ENCODE assay signal across 8 cellular contexts in the genomic region with DNA sequence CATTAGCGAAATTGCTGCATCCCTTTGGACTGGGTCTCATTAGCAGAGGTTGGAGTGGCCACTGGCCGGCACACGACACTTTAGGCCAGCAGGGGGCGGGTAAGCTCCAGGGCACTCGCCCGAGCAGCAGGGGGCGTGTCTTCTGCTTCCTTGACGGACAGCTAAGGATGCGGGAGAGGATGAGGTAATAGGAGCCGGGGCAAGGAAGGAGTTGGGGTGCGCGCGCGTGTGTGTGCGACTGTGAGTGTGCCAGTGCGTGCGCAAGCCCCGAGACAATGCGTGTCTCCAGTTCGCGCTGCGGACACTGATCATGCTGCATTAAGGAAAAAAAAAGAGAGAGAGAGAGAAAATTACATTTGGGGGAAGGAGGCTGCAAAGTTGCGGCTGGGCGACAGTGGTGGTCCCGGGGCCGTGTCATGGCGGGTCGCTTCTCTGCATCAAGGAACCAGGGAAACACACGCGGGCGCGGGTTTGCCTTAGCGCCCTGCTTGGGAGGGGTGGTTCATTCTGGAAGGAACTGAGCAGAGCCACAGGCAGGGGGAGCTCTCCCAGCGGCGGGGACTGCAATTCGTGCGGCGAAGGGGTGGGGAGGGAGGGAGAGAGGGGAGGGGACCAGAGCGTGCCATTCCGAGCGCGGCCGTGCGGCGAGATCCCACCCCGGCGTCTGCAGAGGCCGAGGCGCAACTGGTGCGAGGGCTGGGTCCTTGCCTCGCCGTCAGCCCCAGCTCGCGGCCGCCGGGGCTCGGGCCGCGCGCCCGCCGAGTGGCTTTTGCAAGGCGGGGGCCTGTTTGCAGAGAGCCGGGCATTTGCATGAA.
DNase-seq lines count a peak whose midpoint lies in the region; ATAC-seq, FAIRE-seq and TF ChIP-seq lines count a peak whose summit lies in the region.

Gene DTX4 (plus strand): TSS at position 625 of the 815 bp plus-strand sequence. CDS start 464 bp downstream, outside the sequence.

- H4K20me1 ChIP-seq in OCI-LY3 (ENCODE audit: insufficient read depth, low read length): 0 out of 2 replicates have a peak, but pooled peaks cover 4% of the 10 kb centered on the region

- peak; percentile 43 for DNase-seq in D721Med (ENCODE audit: insufficient read length, low spot score)
- peak; percentile 92 for DNase-seq in HTR-8/SVneo (ENCODE audit: insufficient read length, low spot score)
- peak; percentile 85 for DNase-seq in activated T-cell treated with anti-CD3 and anti-CD28 coated beads for 48 hours (ENCODE audit: low read depth)
- DNase-seq in erythroblast (lab: John Stamatoyannopoulos, UW): peak; percentile 89 to 93
- peak; percentile 94 for DNase-seq in stimulated activated CD8-positive, alpha-beta memory T cell treated with anti-CD3 and anti-CD28 coated beads, Interleukin-4, amount 100 ng/mL, for 48 hours

- H3K27ac ChIP-seq in OCI-LY3 (ENCODE audit: low read length): peak within 1 kb of the TSS; percentile 26; the same call in 1 of the 2 replicates

- FAIRE-seq in D721Med (lab: Jason Lieb, UNC) (no peak), HTR-8/SVneo (lab: Jason Lieb, UNC) (peak; percentile 99)

- TF ChIP-seq POLR2A in erythroblast (IDR thresholded peaks at IDR 0.05; ENCODE audit: low read length): no peak

- H3K9ac ChIP-seq in OCI-LY3 (ENCODE audit: low read length): peak within 1 kb of the TSS; percentile 71
- H3K9ac ChIP-seq in mucosa of stomach (ENCODE audit: low read length): peak within 1 kb of the TSS; percentile 70

- TF ChIP-seq CTCF in D721Med (IDR thresholded peaks at IDR 0.05; ENCODE audit: insufficient read depth, missing control alignments) (peak; percentile 96), OCI-LY3 (IDR thresholded peaks at IDR 0.05; ENCODE audit: low read depth, low read length) (peak; percentile 80)

- H3K4me3 ChIP-seq in OCI-LY3 (ENCODE audit: low read length) (peak within 1 kb of the TSS; percentile 91), mucosa of stomach (ENCODE audit: low read length) (peak within 1 kb of the TSS; percentile 71)

- H3K4me1 ChIP-seq in OCI-LY3 (ENCODE audit: low read length) (peaks cover 22% of the 10 kb centered on the region), mucosa of stomach (ENCODE audit: control insufficient read depth, insufficient read depth, low read length) (peaks cover 25% of the 10 kb centered on the region)

- no peaks in the 10 kb centered on the region; the same call in 1 of the 2 replicates for H3K79me2 ChIP-seq in OCI-LY3 (ENCODE audit: low read length)

- H3K4me2 ChIP-seq in OCI-LY3 (ENCODE audit: low read length): peak within 1 kb of the TSS; percentile 98

- H2AFZ ChIP-seq in OCI-LY3 (ENCODE audit: low read depth, low read length): peak within 1 kb of the TSS; percentile 80

- ATAC-seq in GM21381 (IDR thresholded peaks at IDR 0.05; ENCODE audit: unreplicated experiment): peak; percentile 68

- peaks cover under 1% of the 10 kb centered on the region for H3K36me3 ChIP-seq in OCI-LY3 (replicated peaks; ENCODE audit: low read depth, low read length)
- H3K36me3 ChIP-seq in mucosa of stomach (ENCODE audit: control insufficient read depth, insufficient read depth, low read length): no peaks in the 10 kb centered on the region

- peaks cover 13% of the 10 kb centered on the region for H3K27me3 ChIP-seq in OCI-LY3 (ENCODE audit: low read depth, low read length)
- H3K27me3 ChIP-seq in mucosa of stomach (ENCODE audit: control insufficient read depth, insufficient read depth, low read length): no peaks in the 10 kb centered on the region

- H3K9me3 ChIP-seq in OCI-LY3 (ENCODE audit: insufficient read depth, low read length) (no peaks in the 10 kb centered on the region), mucosa of stomach (ENCODE audit: control insufficient read depth, low read length) (no peaks in the 10 kb centered on the region)

Comparison
In these comparisons a context has a peak if more than half of its experiments do, and no peak if none do; other contexts are left out.
1. Peak in every context shown above with its lines: DNase-seq, ATAC-seq, H3K4me3 ChIP-seq and H3K27ac ChIP-seq.
2. DNase-seq: peak in every context shown above with its lines; median percentile 94 in stimulated activated CD8-positive, alpha-beta memory T cell treated with anti-CD3 and anti-CD28 coated beads, Interleukin-4, amount 100 ng/mL, for 48 hours; 92 in HTR-8/SVneo; 91 in erythroblast; 85 in activated T-cell treated with anti-CD3 and anti-CD28 coated beads for 48 hours; 43 in D721Med.